18 cellular contexts compared by ENCODE assay signal in the genomic region with DNA sequence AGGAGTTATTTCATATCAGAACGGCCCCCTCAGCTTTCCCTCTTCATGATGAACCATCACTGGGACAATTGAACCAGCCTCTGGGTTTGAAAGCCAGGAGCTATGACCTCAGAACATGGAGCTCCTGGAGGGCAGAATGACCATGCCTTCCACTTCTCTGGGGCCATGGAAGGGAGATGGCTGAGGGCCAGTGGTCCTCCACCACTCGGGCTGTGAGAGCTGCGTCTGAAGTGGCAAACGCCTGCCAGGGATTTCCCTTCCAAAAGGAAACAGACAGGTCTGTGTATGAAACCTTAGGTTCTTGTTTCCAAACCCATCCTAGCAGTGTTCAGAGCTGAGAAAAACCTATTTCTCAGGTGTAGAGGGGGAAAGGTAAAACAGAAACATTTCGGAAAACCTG. TPM values are rescaled to one million over a fixed set of nuclear protein-coding genes. Genes with fewer than 3 reads are reported as not detected.
"Had no signal": no experiment of that assay in that cellular context is flagged by ENCODE, and none has a peak within 500 bp of the region (broad histone marks: within the 10 kb centered on the region; RNA-seq: fewer than 3 reads in every experiment).

No MANE protein-coding gene starts in this region.

- DNase-seq: activated CD4-positive, alpha-beta T cell treated with anti-CD3 and anti-CD28 coated beads for 4 hours; activated CD8-positive, alpha-beta memory T cell treated with anti-CD3 and anti-CD28 coated beads, Interleukin-2, amount 50 U/mL, for 4 hours; activated CD8-positive, alpha-beta T cell treated with anti-CD3 and anti-CD28 coated beads, Interleukin-2, amount 10 ng/mL, durations not matched to agents 7 days and 5 days; activated gamma-delta T cell; activated T-cell treated with anti-CD3 and anti-CD28 coated beads, Interleukin-2, amount 50 U/mL, for 48 hours; amniotic stem cell; hippocampal formation; left ventricle myocardium inferior; mesendoderm; natural killer cell; stimulated activated CD4-positive, alpha-beta T cell treated with anti-CD3 and anti-CD28 coated beads, Interleukin-4, amount 100 ng/mL, for 24 hours; stimulated activated naive CD4-positive, alpha-beta T cell treated with Interleukin-2 at 50 U/mL for 16 hours; substantia nigra; T-helper 17 cell had no signal

- H3K27me3 ChIP-seq: upper lobe of left lung had no signal

- H3K4me3 ChIP-seq: left ventricle myocardium inferior, upper lobe of left lung had no signal

- H3K27ac ChIP-seq: left ventricle myocardium inferior, upper lobe of left lung had no signal

- H3K36me3 ChIP-seq: left ventricle myocardium inferior, upper lobe of left lung had no signal

- FAIRE-seq: colon had no signal

- H3K9me3 ChIP-seq: left ventricle myocardium inferior, upper lobe of left lung had no signal

- ATAC-seq: activated CD8-positive, alpha-beta T cell treated with anti-CD3 and anti-CD28 coated beads, Interleukin-2, amount 10 ng/mL, durations not matched to agents 7 days and 5 days; esophagus mucosa; natural killer cell; T-helper 17 cell; WTC11 had no signal

RNA-seq across cellular contexts. Expression of a gene that starts 22.5 kb away (rescaled TPM):
- total RNA-seq: activated CD8-positive, alpha-beta T cell treated with anti-CD3 and anti-CD28 coated beads, Interleukin-2, amount 10 ng/mL, durations not matched to agents 7 days and 5 days; natural killer cell; T-helper 17 cell had no signal
